8 cellular contexts compared by ENCODE assay signal in genomic region chr5:62233083-62234046, GRCh38.
A peak's percentile ranks its signal among the peaks of the same experiment; 100 is the strongest.
DNase-seq lines count a peak whose midpoint lies in the region; ATAC-seq, FAIRE-seq and TF ChIP-seq lines count a peak whose summit lies in the region.
"Not testable (repeated sequence)": the region's sequence is repeated elsewhere in the genome, so short reads cannot be mapped to it uniquely, and the experiment has no call there.

No MANE protein-coding gene starts in this region.

- not testable (repeated sequence) for H3K9ac ChIP-seq in K562 (ENCODE audit: insufficient read depth in 1 of 2, low read depth in 2 of 2, low read length in 2 of 2); skeletal muscle tissue (ENCODE audit: low read depth in 1 of 3, low read length in 3 of 3)

- TF ChIP-seq POLR2A in K562 (conservative IDR thresholded peaks at IDR 0.05), result not testable (repeated sequence)

- 32% methylated on average over 5 of the region's 6 CpGs for WGBS in K562 (ENCODE audit: insufficient coverage, low coverage, missing lambda C conversion rate)
- 67 to 68% methylated on average over 6 of the region's 6 CpGs for WGBS in heart right ventricle, 2 donors

- not testable (repeated sequence) for H3K79me2 ChIP-seq in K562 (ENCODE audit: control insufficient read depth, insufficient read depth, low read length)

- H2AFZ ChIP-seq in K562 (ENCODE audit: low read depth, low read length), result not testable (repeated sequence)

- TF ChIP-seq RAD21 in K562 (CRISPR knock-in tag; conservative IDR thresholded peaks at IDR 0.05 in 1 of 2, IDR thresholded peaks at IDR 0.05 in 1 of 2), result not testable (repeated sequence)

- not testable (repeated sequence) for BruUV-seq in K562 (replicated peaks; lab: Mats Ljungman, UMichigan)

- TF ChIP-seq CTCF in K562 (IDR thresholded peaks at IDR 0.05 in 2 of 3, conservative IDR thresholded peaks at IDR 0.05 in 1 of 3; ENCODE audit: insufficient read depth in 2 of 3, low read depth in 1 of 3, low read length in 3 of 3); heart right ventricle (IDR thresholded peaks at IDR 0.05): not testable (repeated sequence)

- H3K27me3 ChIP-seq in K562 (ENCODE audit: control insufficient read depth in 2 of 2, insufficient read depth in 2 of 2, low read length in 2 of 2); heart right ventricle; skeletal muscle tissue (ENCODE audit: control insufficient read depth in 3 of 3, insufficient read depth in 3 of 3, low read length in 3 of 3): not testable (repeated sequence)

- in situ Hi-C loops in K562 (cut with MboI), result not testable (repeated sequence)

- DNase-seq in GM04504 (ENCODE audit: low read depth) (peak; percentile 16), RPMI7951 (ENCODE audit: low read depth) (peak; percentile 61), K562 (ENCODE audit: extremely low read depth in 1 of 4, low spot score in 3 of 4) (peak in 1 of 4 experiments; percentile 36)
- DNase-seq in heart right ventricle, result not testable (repeated sequence)

- not testable (repeated sequence) for FAIRE-seq in K562 (lab: Jason Lieb, UNC)

- not testable (repeated sequence) for H3K36me3 ChIP-seq in K562 (ENCODE audit: control insufficient read depth, insufficient read depth, low read length); heart right ventricle; skeletal muscle tissue (ENCODE audit: control insufficient read depth in 3 of 3, insufficient read depth in 3 of 3, low read length in 3 of 3)

- H3K27ac ChIP-seq in K562 (ENCODE audit: extremely low read depth, low read depth, low read length), result not testable (repeated sequence)
- peak overlapping the region in 1 of 10 donors; percentile 36 for H3K27ac ChIP-seq in heart right ventricle
- peak overlapping the region; percentile 54 for H3K27ac ChIP-seq in skeletal muscle tissue (ENCODE audit: low read depth, low read length)

- not testable (repeated sequence) for H3K9me3 ChIP-seq in K562 (replicated peaks; ENCODE audit: control insufficient read depth, insufficient read depth, low read depth, low read length); heart right ventricle; skeletal muscle tissue (ENCODE audit: control insufficient read depth in 3 of 3, low read length in 3 of 3)

- CTCF ChIA-PET in K562 (lab: Yijun Ruan, JAX; ENCODE audit: low intra/inter-chr PET ratio), result not testable (repeated sequence)

- H4K20me1 ChIP-seq in K562 (replicated peaks; ENCODE audit: control insufficient read depth, insufficient read depth, low read length), result not testable (repeated sequence)

- H3K9me1 ChIP-seq in K562 (ENCODE audit: control insufficient read depth, insufficient read depth, low read length), result not testable (repeated sequence)

- ATAC-seq in GM19468 (IDR thresholded peaks at IDR 0.05; ENCODE audit: extremely low read depth, unreplicated experiment) (peak; percentile 48), HG02798 (IDR thresholded peaks at IDR 0.05; ENCODE audit: poor library complexity, unreplicated experiment) (peak; percentile 47), HG03558 (IDR thresholded peaks at IDR 0.05; ENCODE audit: extremely low read depth, unreplicated experiment) (peak; percentile 59), K562 (peak; percentile 21), heart right ventricle (peak in 6 of 8 donors; percentile 62 to 92 (median 78))

- TF ChIP-seq EP300 in K562 (IDR thresholded peaks at IDR 0.05; ENCODE audit: low read length), result not testable (repeated sequence)

- not testable (repeated sequence) for H3K4me3 ChIP-seq in K562; heart right ventricle; skeletal muscle tissue (ENCODE audit: low read length in 3 of 3)

- intact Hi-C loops in K562 (cut with micrococcal nuclease); heart right ventricle (cut with DNase I): not testable (repeated sequence)

- not testable (repeated sequence) for H3K4me2 ChIP-seq in K562 (ENCODE audit: insufficient read depth, low read length)

- POLR2A ChIA-PET in K562 (lab: Yijun Ruan, JAX), result not testable (repeated sequence)

- not testable (repeated sequence) for H3K4me1 ChIP-seq in K562 (replicated peaks in 1 of 2; ENCODE audit: control insufficient read depth in 2 of 2, insufficient read depth in 2 of 2, low read length in 2 of 2); heart right ventricle; skeletal muscle tissue (ENCODE audit: control insufficient read depth in 3 of 3, insufficient read depth in 3 of 3, low read length in 3 of 3)

TF ChIP-seq in K562, 482 proteins besides CTCF, POLR2A, EP300 and RAD21:
- 0 out of 2 replicates have a peak, but pooled peaks have one; percentile 26 for TF ChIP-seq SMARCC2 (IDR thresholded peaks at IDR 0.05; ENCODE audit: low read depth)
- peak; percentile 56; the same call in 1 of the 2 replicates for TF ChIP-seq JUND (IDR thresholded peaks at IDR 0.05; ENCODE audit: borderline replicate concordance, low read depth, low read length)
- peak; percentile 61; the same call in 1 of the 3 replicates for TF ChIP-seq JUND (tag; IDR thresholded peaks at IDR 0.05; ENCODE audit: borderline replicate concordance, low read depth, low read length)
- peak in 1 of 2 experiments; percentile 39; a peak in 1 of 4 replicates for TF ChIP-seq SRF (CRISPR knock-in tag; IDR thresholded peaks at IDR 0.05)
- TF ChIP-seq FOSL1 (tag; conservative IDR thresholded peaks at IDR 0.05), result peak; percentile 86
- peak; percentile 50 for TF ChIP-seq ARID1B (IDR thresholded peaks at IDR 0.05)
- TF ChIP-seq ATF3 (IDR thresholded peaks at IDR 0.05), result peak; percentile 85
- not testable (repeated sequence) for TF ChIP-seq ATF3 (CRISPR knock-in tag; conservative IDR thresholded peaks at IDR 0.05); JUN (CRISPR knock-in tag; IDR thresholded peaks at IDR 0.05; ENCODE audit: borderline replicate concordance)
- TF ChIP-seq MEF2D (tag; conservative IDR thresholded peaks at IDR 0.05; ENCODE audit: low read depth), result 0 out of 2 replicates have a peak, but pooled peaks have one; percentile 31
- TF ChIP-seq SMARCA4 (IDR thresholded peaks at IDR 0.05), result peak; percentile 62; the same call in 1 of the 2 replicates
- 0 out of 2 replicates have a peak, but pooled peaks have one; percentile 30 for TF ChIP-seq SMARCE1 (IDR thresholded peaks at IDR 0.05)
- peak; percentile 42; the same call in 1 of the 2 replicates for TF ChIP-seq MEF2A (IDR thresholded peaks at IDR 0.05; ENCODE audit: control insufficient read depth, low read depth, low read length)
- TF ChIP-seq JUN (IDR thresholded peaks at IDR 0.05; ENCODE audit: borderline replicate concordance, low read depth, low read length), result peak; percentile 45; the same call in 1 of the 2 replicates
- TF ChIP-seq DPF2 (IDR thresholded peaks at IDR 0.05), result peak; percentile 40; the same call in 1 of the 2 replicates
- 0 out of 2 replicates have a peak, but pooled peaks have one; percentile 12 for TF ChIP-seq MAFG (tag; conservative IDR thresholded peaks at IDR 0.05)

Comparison
In these comparisons a context has a peak if more than half of its experiments do, and no peak if none do; other contexts are left out.
1. ATAC-seq: peak in every context shown above with its lines; median percentile 78 in heart right ventricle; 59 in HG03558; 48 in GM19468; 47 in HG02798; 21 in K562.